1 cellular context compared by ENCODE assay signal in genomic region chr9:126805546-126806262, GRCh38.
TF ChIP-seq lines count a peak whose summit lies in the region.

No MANE protein-coding gene starts in this region.

TF ChIP-seq in HepG2, 621 proteins besides CTCF, POLR2A, EP300 and RAD21 (continued from another document and continues in another):
- TF ChIP-seq, protein P1, sequence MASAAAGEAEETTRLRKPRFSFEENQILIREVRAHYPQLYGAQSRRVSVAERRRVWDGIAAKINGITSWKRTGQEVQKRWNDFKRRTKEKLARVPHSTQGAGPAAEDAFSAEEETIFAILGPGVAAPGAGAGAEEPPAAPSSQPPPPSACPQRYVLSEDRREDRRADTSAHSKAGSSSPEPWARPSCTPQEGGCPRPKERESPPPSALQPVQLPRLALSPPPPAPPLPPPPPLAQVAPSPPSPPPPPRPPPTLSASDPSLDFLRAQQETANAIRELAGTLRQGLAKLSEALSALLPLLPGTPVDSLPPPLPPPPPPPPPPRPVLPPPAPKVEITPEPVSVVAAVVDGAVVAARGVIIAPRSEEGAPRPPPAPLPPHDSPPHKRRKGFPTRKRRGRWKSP (CRISPR knock-in tag; IDR thresholded peaks at IDR 0.05) = 0 out of 2 replicates have a peak, but pooled peaks have one; percentile 32
- TF ChIP-seq ZNF414 (CRISPR knock-in tag; IDR thresholded peaks at IDR 0.05) (0 out of 2 replicates have a peak, but pooled peaks have one; percentile 3), ELF3 (CRISPR knock-in tag; IDR thresholded peaks at IDR 0.05) (peak; percentile 9; the same call in 1 of the 2 replicates), MEIS2 (CRISPR knock-in tag; IDR thresholded peaks at IDR 0.05) (0 out of 2 replicates have a peak, but pooled peaks have one; percentile 35), MEIS1 (CRISPR knock-in tag; IDR thresholded peaks at IDR 0.05; ENCODE audit: borderline replicate concordance) (peak; percentile 29; the same call in 1 of the 2 replicates), ATF5 (CRISPR knock-in tag; IDR thresholded peaks at IDR 0.05; ENCODE audit: low read depth) (no peak), ZNF879 (CRISPR knock-in tag; IDR thresholded peaks at IDR 0.05) (no peak), ARID4A (CRISPR knock-in tag; IDR thresholded peaks at IDR 0.05; ENCODE audit: borderline replicate concordance) (peak; percentile 25; the same call in 1 of the 2 replicates), MED8 (CRISPR knock-in tag; IDR thresholded peaks at IDR 0.05; ENCODE audit: insufficient replicate concordance) (no peak), ZNF121 (CRISPR knock-in tag; IDR thresholded peaks at IDR 0.05) (peak; percentile 32; the same call in 1 of the 2 replicates), SIN3B (IDR thresholded peaks at IDR 0.05; ENCODE audit: low read length) (peak; percentile 63; the same call in 1 of the 2 replicates), HCFC1 (IDR thresholded peaks at IDR 0.05; ENCODE audit: low read depth, low read length) (peak; percentile 32; the same call in 1 of the 2 replicates), ZMYM3 (CRISPR knock-in tag; IDR thresholded peaks at IDR 0.05) (peak; percentile 60; the same call in 1 of the 2 replicates), ZFP36L1 (CRISPR knock-in tag; IDR thresholded peaks at IDR 0.05) (peak; percentile 12; the same call in 1 of the 2 replicates), NR2F6 (IDR thresholded peaks at IDR 0.05) (no peak; the same call in 1 of the 2 replicates), NR2F6 (CRISPR knock-in tag; IDR thresholded peaks at IDR 0.05) (0 out of 2 replicates have a peak, but pooled peaks have one; percentile 38), PBX2 (CRISPR knock-in tag; IDR thresholded peaks at IDR 0.05) (peak; percentile 40; the same call in 1 of the 2 replicates), PAXIP1 (CRISPR knock-in tag; conservative IDR thresholded peaks at IDR 0.05) (peak; percentile 32; the same call in 1 of the 2 replicates), FOSL2 (CRISPR knock-in tag; IDR thresholded peaks at IDR 0.05) (peak; percentile 92), HDAC2 (CRISPR knock-in tag; IDR thresholded peaks at IDR 0.05) (peak; percentile 18; the same call in 1 of the 2 replicates), SALL1 (CRISPR knock-in tag; IDR thresholded peaks at IDR 0.05) (peak; percentile 30; the same call in 1 of the 2 replicates), SNAPC2 (CRISPR knock-in tag; IDR thresholded peaks at IDR 0.05) (no peak), RARA (CRISPR knock-in tag; IDR thresholded peaks at IDR 0.05) (peak; percentile 73), ZNF30 (CRISPR knock-in tag; IDR thresholded peaks at IDR 0.05) (no peak), SKIL (CRISPR knock-in tag; IDR thresholded peaks at IDR 0.05; ENCODE audit: borderline replicate concordance) (0 out of 2 replicates have a peak, but pooled peaks have one; percentile 8), LCORL (IDR thresholded peaks at IDR 0.05) (no peak), LCORL (CRISPR knock-in tag; IDR thresholded peaks at IDR 0.05) (peak; percentile 30; the same call in 1 of the 2 replicates), SIN3A (IDR thresholded peaks at IDR 0.05; ENCODE audit: borderline replicate concordance, low read depth, low read length) (peak; percentile 88; the same call in 1 of the 2 replicates), ZNF816 (CRISPR knock-in tag; IDR thresholded peaks at IDR 0.05; ENCODE audit: borderline replicate concordance) (no peak), ZBTB26 (CRISPR knock-in tag; IDR thresholded peaks at IDR 0.05; ENCODE audit: borderline replicate concordance) (peak; percentile 32; the same call in 1 of the 2 replicates), HDAC1 (CRISPR knock-in tag; IDR thresholded peaks at IDR 0.05) (peak; percentile 28; the same call in 1 of the 2 replicates)
- TF ChIP-seq, protein P2, sequence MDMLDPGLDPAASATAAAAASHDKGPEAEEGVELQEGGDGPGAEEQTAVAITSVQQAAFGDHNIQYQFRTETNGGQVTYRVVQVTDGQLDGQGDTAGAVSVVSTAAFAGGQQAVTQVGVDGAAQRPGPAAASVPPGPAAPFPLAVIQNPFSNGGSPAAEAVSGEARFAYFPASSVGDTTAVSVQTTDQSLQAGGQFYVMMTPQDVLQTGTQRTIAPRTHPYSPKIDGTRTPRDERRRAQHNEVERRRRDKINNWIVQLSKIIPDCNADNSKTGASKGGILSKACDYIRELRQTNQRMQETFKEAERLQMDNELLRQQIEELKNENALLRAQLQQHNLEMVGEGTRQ (IDR thresholded peaks at IDR 0.05; ENCODE audit: low read depth, low read length) = no peak
- TF ChIP-seq, protein P2 (CRISPR knock-in tag; IDR thresholded peaks at IDR 0.05; ENCODE audit: borderline replicate concordance) = no peak
- TF ChIP-seq, protein P3, sequence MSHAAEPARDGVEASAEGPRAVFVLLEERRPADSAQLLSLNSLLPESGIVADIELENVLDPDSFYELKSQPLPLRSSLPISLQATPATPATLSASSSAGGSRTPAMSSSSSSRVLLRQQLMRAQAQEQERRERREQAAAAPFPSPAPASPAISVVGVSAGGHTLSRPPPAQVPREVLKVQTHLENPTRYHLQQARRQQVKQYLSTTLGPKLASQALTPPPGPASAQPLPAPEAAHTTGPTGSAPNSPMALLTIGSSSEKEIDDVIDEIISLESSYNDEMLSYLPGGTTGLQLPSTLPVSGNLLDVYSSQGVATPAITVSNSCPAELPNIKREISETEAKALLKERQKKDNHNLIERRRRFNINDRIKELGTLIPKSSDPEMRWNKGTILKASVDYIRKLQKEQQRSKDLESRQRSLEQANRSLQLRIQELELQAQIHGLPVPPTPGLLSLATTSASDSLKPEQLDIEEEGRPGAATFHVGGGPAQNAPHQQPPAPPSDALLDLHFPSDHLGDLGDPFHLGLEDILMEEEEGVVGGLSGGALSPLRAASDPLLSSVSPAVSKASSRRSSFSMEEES (CRISPR knock-in tag; IDR thresholded peaks at IDR 0.05) = peak; percentile 66; the same call in 1 of the 2 replicates
- TF ChIP-seq, protein P4, sequence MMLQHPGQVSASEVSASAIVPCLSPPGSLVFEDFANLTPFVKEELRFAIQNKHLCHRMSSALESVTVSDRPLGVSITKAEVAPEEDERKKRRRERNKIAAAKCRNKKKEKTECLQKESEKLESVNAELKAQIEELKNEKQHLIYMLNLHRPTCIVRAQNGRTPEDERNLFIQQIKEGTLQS (CRISPR knock-in tag; IDR thresholded peaks at IDR 0.05) = 0 out of 2 replicates have a peak, but pooled peaks have one; percentile 39
- TF ChIP-seq, protein P5, sequence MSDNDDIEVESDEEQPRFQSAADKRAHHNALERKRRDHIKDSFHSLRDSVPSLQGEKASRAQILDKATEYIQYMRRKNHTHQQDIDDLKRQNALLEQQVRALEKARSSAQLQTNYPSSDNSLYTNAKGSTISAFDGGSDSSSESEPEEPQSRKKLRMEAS (IDR thresholded peaks at IDR 0.05) = peak; percentile 38; the same call in 1 of the 2 replicates
